8 cellular contexts compared by ENCODE assay signal in the genomic region with DNA sequence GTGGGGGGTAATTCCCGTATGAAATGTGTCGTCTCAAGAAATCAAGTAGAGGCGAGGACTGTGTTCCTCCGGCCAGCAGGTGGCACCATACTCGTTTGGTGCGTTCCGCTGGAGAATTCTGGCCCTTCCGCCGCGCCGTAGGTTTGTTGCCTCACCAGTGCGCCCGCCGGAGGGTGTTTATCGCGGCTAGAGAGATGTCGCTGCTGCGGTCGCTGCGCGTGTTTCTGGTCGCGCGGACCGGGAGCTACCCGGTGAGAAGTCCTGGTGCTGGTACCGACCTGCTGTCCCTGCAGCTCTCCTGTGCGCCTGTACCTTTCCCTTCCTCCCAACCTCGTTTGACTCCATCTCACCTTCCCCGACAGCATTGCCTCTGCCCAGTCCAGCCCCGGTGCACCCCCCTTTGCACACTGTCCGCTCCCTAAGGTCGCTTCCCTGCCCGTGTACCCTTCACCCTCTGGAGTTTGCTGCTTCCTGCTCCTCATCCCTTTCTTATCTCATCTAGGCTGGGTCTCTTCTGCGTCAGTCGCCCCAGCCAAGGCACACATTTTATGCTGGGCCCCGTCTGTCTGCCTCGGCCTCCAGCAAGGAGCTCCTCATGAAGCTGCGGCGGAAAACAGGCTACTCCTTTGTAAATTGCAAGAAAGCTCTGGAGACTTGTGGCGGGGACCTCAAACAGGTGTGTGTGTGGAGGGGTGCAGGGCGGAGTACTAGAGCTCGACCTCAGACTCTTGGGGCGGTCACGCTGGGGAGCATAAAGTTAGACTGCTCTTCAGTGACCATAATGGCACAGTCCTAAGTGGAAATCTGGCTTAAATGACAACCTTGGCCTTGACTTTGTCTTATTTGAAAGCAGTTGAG. TPM values are rescaled to one million over a fixed set of nuclear protein-coding genes. Genes with fewer than 3 reads are reported as not detected.
DNase-seq lines count a peak whose midpoint lies in the region; ATAC-seq and TF ChIP-seq lines count a peak whose summit lies in the region.

A gene (plus strand): TSS at position 180 of the 858 bp plus-strand sequence. CDS start 15 bp downstream, at position 195.

- TF ChIP-seq CTCF in A673 (conservative IDR thresholded peaks at IDR 0.05; ENCODE audit: low read depth, low read length) (peak; percentile 94), brain microvascular endothelial cell (IDR thresholded peaks at IDR 0.05; ENCODE audit: low read depth, low read length, missing control alignments) (peak; percentile 94)

- ATAC-seq in HG03066 (IDR thresholded peaks at IDR 0.05; ENCODE audit: low read depth, unreplicated experiment): peak; percentile 86

- TF ChIP-seq POLR2A in GM18526 (IDR thresholded peaks at IDR 0.05; ENCODE audit: extremely low read depth, insufficient read length): peak; percentile 92

- in situ Hi-C loops in brain microvascular endothelial cell (cut with HindIII; ENCODE audit: low pct_ligation_motif_present, low sequenced_read_pairs): no loop called here

- H3K27ac ChIP-seq in A673 (ENCODE audit: low read depth, low read length, poor library complexity, severe bottlenecking) (peak within 1 kb of the TSS; percentile 79), brain microvascular endothelial cell (peak within 1 kb of the TSS; percentile 70), skeletal muscle tissue (ENCODE audit: low read depth, low read length) (peak within 1 kb of the TSS; percentile 61)

- H3K4me3 ChIP-seq in A673 (ENCODE audit: low read depth, low read length, poor library complexity, severe bottlenecking) (peak within 1 kb of the TSS; percentile 95), brain microvascular endothelial cell (ENCODE audit: low read depth, low read length) (peak within 1 kb of the TSS; percentile 99), iPS-15b (ENCODE audit: low read depth, low read length) (peak within 1 kb of the TSS; percentile 99), skeletal muscle tissue (ENCODE audit: low read length in 3 of 3) (peak within 1 kb of the TSS; percentile 97 to 100 (median 100))

- H3K27me3 ChIP-seq in A673 (replicated peaks; ENCODE audit: insufficient read depth, low read depth, low read length, poor library complexity) (no peaks in the 10 kb centered on the region), brain microvascular endothelial cell (replicated peaks) (no peaks in the 10 kb centered on the region), iPS-15b (ENCODE audit: control insufficient read depth, insufficient read depth, low read length) (no peaks in the 10 kb centered on the region), skeletal muscle tissue (ENCODE audit: control insufficient read depth in 3 of 3, insufficient read depth in 3 of 3, low read length in 3 of 3) (no peaks in the 10 kb centered on the region)

- intact Hi-C loops in A673 (cut with micrococcal nuclease; ENCODE audit: unreplicated experiment): no loop called here

- DNase-seq in A673 (ENCODE audit: low spot score) (peak; percentile 97), NCI-H2107 treated with DMSO at 0.1 percent for 48 hours (lab: John Stamatoyannopoulos, UW; ENCODE audit: unreplicated experiment) (peak; percentile 80), UCSD-AML1 (lab: John Stamatoyannopoulos, UW; ENCODE audit: unreplicated experiment) (peak; percentile 93), brain microvascular endothelial cell (peak; percentile 97)

- peaks cover 35% of the 10 kb centered on the region for H3K36me3 ChIP-seq in A673 (ENCODE audit: insufficient read depth, low read length, poor library complexity, severe bottlenecking)
- peaks cover 18% of the 10 kb centered on the region for H3K36me3 ChIP-seq in brain microvascular endothelial cell (replicated peaks)
- peaks cover 2% of the 10 kb centered on the region for H3K36me3 ChIP-seq in iPS-15b (ENCODE audit: control insufficient read depth, insufficient read depth, low read length)
- H3K36me3 ChIP-seq in skeletal muscle tissue (ENCODE audit: control insufficient read depth in 3 of 3, insufficient read depth in 3 of 3, low read length in 3 of 3): peaks cover 23 to 35% (median 28%) of the 10 kb centered on the region in 3 donors

- H3K9ac ChIP-seq in iPS-15b (ENCODE audit: low read depth, low read length) (peak within 1 kb of the TSS; percentile 94), skeletal muscle tissue (ENCODE audit: low read depth in 1 of 3, low read length in 3 of 3) (peak within 1 kb of the TSS; percentile 88 to 97 (median 97))

- CTCF ChIA-PET in A673 (lab: Charles Lee): interaction anchor here (1.0 to 1.4 kb wide), 2 partner anchors 11 to 21 kb away, joined by 3 to 4 read pairs; a partner anchor contains a TSS

- POLR2A ChIA-PET in A673 (lab: Charles Lee; ENCODE audit: low non-redundant PET): no interaction called here

- H3K4me1 ChIP-seq in A673 (ENCODE audit: insufficient read depth, low read length, poor library complexity, severe bottlenecking) (no peaks in the 10 kb centered on the region), iPS-15b (ENCODE audit: control insufficient read depth, insufficient read depth, low read length) (no peaks in the 10 kb centered on the region), skeletal muscle tissue (ENCODE audit: control insufficient read depth in 3 of 3, insufficient read depth in 3 of 3, low read length in 3 of 3) (peaks cover 8 to 19% (median 10%) of the 10 kb centered on the region in 3 donors)

- BruUV-seq in A673 (replicated peaks; lab: Mats Ljungman, UMichigan): no TSS peak

- H3K9me3 ChIP-seq in A673 (ENCODE audit: low read depth, low read length, poor library complexity, severe bottlenecking) (no peaks in the 10 kb centered on the region), iPS-15b (ENCODE audit: control insufficient read depth, insufficient read depth, low read length) (no peaks in the 10 kb centered on the region), skeletal muscle tissue (ENCODE audit: control insufficient read depth in 3 of 3, low read length in 3 of 3) (no peaks in the 10 kb centered on the region)

RNA-seq across cellular contexts. Expression of the gene that starts here (rescaled TPM):
- total RNA-seq in A673 (2021): 52.6 and 58.5 TPM in 2 replicates
- 17.2 TPM for total RNA-seq in skeletal muscle tissue

Comparison
In these comparisons a context has a peak if more than half of its experiments do, and no peak if none do; other contexts are left out.
1. Peak in every context shown above with its lines: DNase-seq, ATAC-seq, H3K4me3 ChIP-seq and H3K27ac ChIP-seq.